Comparison of ENCODE assay signal across 8 cellular contexts in genomic region chr7:140565761-140566160, GRCh38.
DNase-seq lines count a peak whose midpoint lies in the region; ATAC-seq and TF ChIP-seq lines count a peak whose summit lies in the region.
"Not testable (repeated sequence)": the region's sequence is repeated elsewhere in the genome, so short reads cannot be mapped to it uniquely, and the experiment has no call there.

No MANE protein-coding gene starts in this region.

- H3K4me2 ChIP-seq in HCT116 (ENCODE audit: low read length) = peak overlapping the region; percentile 50
- not testable (repeated sequence) for H3K4me2 ChIP-seq in smooth muscle cell

- not testable (repeated sequence) for ATAC-seq in HCT116

- not testable (repeated sequence) for H3K36me3 ChIP-seq in HCT116 (ENCODE audit: control insufficient read depth in 1 of 2, insufficient read depth in 2 of 2, low read length in 2 of 2); smooth muscle cell (ENCODE audit: low read depth)
- H3K36me3 ChIP-seq in esophagus muscularis mucosa = peaks cover 0 to 32% (median 14%) of the 10 kb centered on the region in 4 donors

- H3K36me3 Mint-ChIP-seq in mesothelial cell of epicardium = peaks cover 33% of the 10 kb centered on the region

- not testable (repeated sequence) for H3K9me2 ChIP-seq in HCT116 (ENCODE audit: insufficient read depth)

- H3K27ac ChIP-seq in AG04450 (ENCODE audit: low read depth, low read length) (peak overlapping the region; percentile 31), RWPE1 (peak overlapping the region; percentile 59), esophagus muscularis mucosa (replicated peaks in 1 of 4) (peak overlapping the region; percentile 88 to 91 (median 89)), smooth muscle cell (ENCODE audit: low read depth) (peak overlapping the region; percentile 32)
- not testable (repeated sequence) for H3K27ac ChIP-seq in HCT116 (ENCODE audit: low read depth, low read length)

- peaks cover 22% of the 10 kb centered on the region for H3K4me1 Mint-ChIP-seq in mesothelial cell of epicardium

- POLR2A ChIA-PET in AG04450 (lab: Yijun Ruan, JAX); HCT116 (lab: Charles Lee); RWPE1 (lab: Yijun Ruan, JAX; ENCODE audit: low non-redundant PET): not testable (repeated sequence)

- RAD21 ChIA-PET in HCT116 (lab: Charles Lee; ENCODE audit: low non-redundant PET in 1 of 2, low total read pairs in 2 of 2, uncharacterized antibody in 2 of 2, unreplicated experiment in 2 of 2) = not testable (repeated sequence)

- H3K79me2 ChIP-seq in HCT116 (ENCODE audit: insufficient read depth, low read length); smooth muscle cell (ENCODE audit: low read depth): not testable (repeated sequence)

- not testable (repeated sequence) for H4K20me1 ChIP-seq in HCT116 (ENCODE audit: insufficient read depth); smooth muscle cell (ENCODE audit: low read depth)

- not testable (repeated sequence) for H3K9me3 ChIP-seq in AG04450 (ENCODE audit: control insufficient read depth, insufficient read depth, low read length); HCT116 (ENCODE audit: control insufficient read depth in 1 of 2, insufficient read depth in 1 of 2, low read depth in 1 of 2, low read length in 2 of 2); esophagus muscularis mucosa; smooth muscle cell (replicated peaks; ENCODE audit: low read depth)

- intact Hi-C loops in HCT116 (cut with micrococcal nuclease) = not testable (repeated sequence)
- intact Hi-C loops in esophagus muscularis mucosa (cut with DNase I) = loop anchor here (2.0 kb wide), 1 partner anchor 75 kb away; the partner anchor contains the start of gene DENND2A

- TF ChIP-seq EP300 in esophagus muscularis mucosa (IDR thresholded peaks at IDR 0.05) = not testable (repeated sequence)

- H3K9ac ChIP-seq in HCT116 (ENCODE audit: low read length); smooth muscle cell (ENCODE audit: low read depth): not testable (repeated sequence)

- H3K4me3 Mint-ChIP-seq in mesothelial cell of epicardium = not testable (repeated sequence)

- peak overlapping the region; percentile 51 for H3K27ac Mint-ChIP-seq in mesothelial cell of epicardium

- not testable (repeated sequence) for H3K9me3 Mint-ChIP-seq in mesothelial cell of epicardium

- not testable (repeated sequence) for DNase-seq in AG04450 (ENCODE audit: low read depth, low spot score); HCT116 (ENCODE audit: low read depth, low spot score); RWPE1 (ENCODE audit: low spot score); esophagus muscularis mucosa (ENCODE audit: extremely low spot score); mesothelial cell of epicardium (ENCODE audit: low spot score in 2 of 2, unreplicated experiment in 2 of 2); smooth muscle cell (lab: John Stamatoyannopoulos, UW; ENCODE audit: unreplicated experiment)
- DNase-seq in NCI-H226 = peak; percentile 11
- DNase-seq in foreskin melanocyte = peak; percentile 80

- TF ChIP-seq CTCF in AG04450 (IDR thresholded peaks at IDR 0.05; ENCODE audit: low read depth, low read length); HCT116 (IDR thresholded peaks at IDR 0.05 in 2 of 3, conservative IDR thresholded peaks at IDR 0.05 in 1 of 3; ENCODE audit: borderline replicate concordance in 1 of 3, insufficient read depth in 1 of 3, low read depth in 2 of 3, low read length in 2 of 3); RWPE1 (conservative IDR thresholded peaks at IDR 0.05; ENCODE audit: low read depth); esophagus muscularis mucosa (IDR thresholded peaks at IDR 0.05); mesothelial cell of epicardium (IDR thresholded peaks at IDR 0.05; ENCODE audit: unreplicated experiment); smooth muscle cell (IDR thresholded peaks at IDR 0.05; ENCODE audit: borderline replicate concordance, insufficient read depth, poor library complexity, severe bottlenecking): not testable (repeated sequence)

- TF ChIP-seq POLR2A in HCT116 (IDR thresholded peaks at IDR 0.05; ENCODE audit: borderline replicate concordance, extremely low read depth, insufficient read depth, insufficient read length); esophagus muscularis mucosa (IDR thresholded peaks at IDR 0.05; ENCODE audit: low read depth): not testable (repeated sequence)

- 79% methylated on average over 5 of the region's 5 CpGs for WGBS in esophagus muscularis mucosa
- WGBS in smooth muscle cell (ENCODE audit: low lambda C conversion rate) = 70% methylated on average over 5 of the region's 5 CpGs

- not testable (repeated sequence) for TF ChIP-seq RAD21 in HCT116 (IDR thresholded peaks at IDR 0.05; ENCODE audit: low read depth)

- H3K27me3 ChIP-seq in AG04450 (ENCODE audit: control insufficient read depth, insufficient read depth, low read length); HCT116 (ENCODE audit: insufficient read depth, low read length); esophagus muscularis mucosa; smooth muscle cell (ENCODE audit: low read depth): not testable (repeated sequence)

- CTCF ChIA-PET in AG04450 (lab: Charles Lee); HCT116 (lab: Charles Lee); RWPE1 (lab: Yijun Ruan, JAX): not testable (repeated sequence)

- not testable (repeated sequence) for H3K27me3 Mint-ChIP-seq in mesothelial cell of epicardium (ENCODE audit: low read depth)

- H3K4me1 ChIP-seq in HCT116 (ENCODE audit: control insufficient read depth in 1 of 2, insufficient read depth in 2 of 2, low read length in 2 of 2) = peaks cover 22 to 48% of the 10 kb centered on the region in 2 experiments
- peaks cover 39 to 82% (median 79%) of the 10 kb centered on the region in 4 donors for H3K4me1 ChIP-seq in esophagus muscularis mucosa
- H3K4me1 ChIP-seq in smooth muscle cell (ENCODE audit: low read depth) = not testable (repeated sequence)

- H3K4me3 ChIP-seq in AG04450 (ENCODE audit: low read depth, low read length); HCT116 (replicated peaks in 1 of 2; ENCODE audit: low read depth in 1 of 2, low read length in 2 of 2); esophagus muscularis mucosa; smooth muscle cell: not testable (repeated sequence)

- H3F3A ChIP-seq in smooth muscle cell (ENCODE audit: low read depth) = not testable (repeated sequence)

- H2AFZ ChIP-seq in HCT116 (ENCODE audit: low read depth, low read length, poor library complexity, severe bottlenecking); smooth muscle cell (ENCODE audit: low read depth): not testable (repeated sequence)

- not testable (repeated sequence) for BruUV-seq in HCT116 (replicated peaks; lab: Mats Ljungman, UMichigan)
